2 cellular contexts compared by ENCODE assay signal in genomic region chr12:11778703-11779102, GRCh38.
TF ChIP-seq lines count a peak whose summit lies in the region.

No MANE protein-coding gene starts in this region.

TF ChIP-seq in IMR-90, 13 proteins besides CTCF, POLR2A, EP300 and RAD21:
- TF ChIP-seq ELK1 (IDR thresholded peaks at IDR 0.05; ENCODE audit: borderline replicate concordance, low read depth, low read length) (no peak), CHD1 (IDR thresholded peaks at IDR 0.05; ENCODE audit: low read depth, low read length) (no peak), NFE2L2 (IDR thresholded peaks at IDR 0.05; ENCODE audit: low read depth, low read length) (no peak), CEBPB (IDR thresholded peaks at IDR 0.05; ENCODE audit: low read depth, low read length) (no peak)

TF ChIP-seq in GM12878, 131 proteins besides CTCF, POLR2A, EP300 and RAD21:
- no peak for TF ChIP-seq NR2F1 (conservative IDR thresholded peaks at IDR 0.05)
- TF ChIP-seq ZNF207 (IDR thresholded peaks at IDR 0.05; ENCODE audit: borderline replicate concordance): no peak
- TF ChIP-seq KDM1A (IDR thresholded peaks at IDR 0.05; ENCODE audit: borderline replicate concordance): no peak
- TF ChIP-seq WRNIP1 (IDR thresholded peaks at IDR 0.05; ENCODE audit: borderline replicate concordance, low read depth, low read length): no peak
- TF ChIP-seq HDGF (IDR thresholded peaks at IDR 0.05): no peak
- TF ChIP-seq ZBTB11 (CRISPR knock-in tag; IDR thresholded peaks at IDR 0.05): no peak
- TF ChIP-seq MEF2A (IDR thresholded peaks at IDR 0.05; ENCODE audit: insufficient read depth, low read depth, low read length): no peak
- no peak for TF ChIP-seq SREBF1 (IDR thresholded peaks at IDR 0.05; ENCODE audit: low read length)
- TF ChIP-seq RCOR1 (conservative IDR thresholded peaks at IDR 0.05; ENCODE audit: low read depth, low read length): no peak
- no peak for TF ChIP-seq ATF3 (IDR thresholded peaks at IDR 0.05; ENCODE audit: borderline replicate concordance, extremely low read depth, low read depth, low read length)
